In genomic region chr19:58607213-58607612, GRCh38 we compare ENCODE assay signal across 1 cellular context. TPM values are rescaled to one million over a fixed set of nuclear protein-coding genes. Genes with fewer than 3 reads are reported as not detected.
"Had no signal": no experiment of that assay in that cellular context is flagged by ENCODE, and none has a peak within 500 bp of the region (broad histone marks: within the 10 kb centered on the region; RNA-seq: fewer than 3 reads in every experiment).

No MANE protein-coding gene starts in this region.

RNA-seq across cellular contexts. Expression of gene MZF1, which starts 34.1 kb away (rescaled TPM):
- total RNA-seq: PC-9 had no signal

RNA-seq across cellular contexts. Expression of gene UBE2M, which starts 48.8 kb away (rescaled TPM):
- total RNA-seq: PC-9 had no signal
